14 cellular contexts compared by ENCODE assay signal in genomic region chr1:230825804-230826160, GRCh38. TPM values are rescaled to one million over a fixed set of nuclear protein-coding genes. Genes with fewer than 3 reads are reported as not detected.
DNase-seq lines count a peak whose midpoint lies in the region; ATAC-seq and TF ChIP-seq lines count a peak whose summit lies in the region.
"Had no signal": no experiment of that assay in that cellular context is flagged by ENCODE, and none has a peak within 500 bp of the region (broad histone marks: within the 10 kb centered on the region; RNA-seq: fewer than 3 reads in every experiment).

No MANE protein-coding gene starts in this region.

- H3K36me3 ChIP-seq in ascending aorta (no peaks in the 10 kb centered on the region), stomach (no peaks in the 10 kb centered on the region)

- DNase-seq in D341Med (ENCODE audit: low spot score) (peak; percentile 12), ascending aorta (ENCODE audit: low spot score in 2 of 2) (peak in 1 of 2 donors; percentile 74), stomach (no peak), Kasumi-1 (lab: John Stamatoyannopoulos, UW) (no peak)
- DNase-seq: activated B cell treated with CpG ODN at 0.5 μM for 24 hours; activated T-cell treated with anti-CD3 and anti-CD28 coated beads, Interleukin-2, amount 50 U/mL, for 4 hours; GOT3; naive B cell; NCI-H146; stimulated activated CD4-positive, alpha-beta T cell treated with anti-CD3 and anti-CD28 coated beads, Interleukin-12 subunit alpha, Interleukin-12 subunit beta, amount 100 ng/mL, for 4 hours had no signal

- 52 to 69% (median 58%) methylated on average over 3 of the region's 3 CpGs for WGBS in stomach, 5 donors

- no peak for TF ChIP-seq EP300 in stomach (IDR thresholded peaks at IDR 0.05)

- TF ChIP-seq CTCF in ascending aorta (IDR thresholded peaks at IDR 0.05) (no peak), stomach (IDR thresholded peaks at IDR 0.05) (no peak)

- H3K27me3 ChIP-seq in ascending aorta = no peaks in the 10 kb centered on the region
- no peaks in the 10 kb centered on the region for H3K27me3 ChIP-seq in layer of hippocampus (ENCODE audit: control insufficient read depth, insufficient read depth, low read length)
- no peaks in the 10 kb centered on the region for H3K27me3 ChIP-seq in stomach

- intact Hi-C loops in ascending aorta (cut with DNase I) = loop anchor here (1.0 to 2.0 kb wide), 4 partner anchors 19 to 73 kb away; partner anchors contain the start of gene C1orf198
- intact Hi-C loops in stomach (cut with DNase I; ENCODE audit: low total_unique reads) = no loop called here

- TF ChIP-seq POLR2A in stomach (IDR thresholded peaks at IDR 0.05) = no peak

- ATAC-seq in GM21367 (IDR thresholded peaks at IDR 0.05; ENCODE audit: unreplicated experiment) = no peak
- ATAC-seq in GM19324 (IDR thresholded peaks at IDR 0.05; ENCODE audit: low FRiP score, unreplicated experiment) = no peak
- no peak for ATAC-seq in HG03135 (IDR thresholded peaks at IDR 0.05; ENCODE audit: unreplicated experiment)
- ATAC-seq: activated T-cell treated with anti-CD3 and anti-CD28 coated beads, Interleukin-2, amount 50 U/mL, for 4 hours had no signal

- H3K9me3 ChIP-seq in ascending aorta (no peaks in the 10 kb centered on the region), stomach (no peaks in the 10 kb centered on the region)

- H3K27ac ChIP-seq in ascending aorta (peak overlapping the region; percentile 90 to 94), layer of hippocampus (ENCODE audit: low read depth, low read length) (peak overlapping the region; percentile 95), stomach (peak overlapping the region; percentile 83 to 89 (median 85))

- H3K4me3 ChIP-seq in ascending aorta (peak overlapping the region; percentile 24 to 32), stomach (no peak overlapping the region)

- H3K4me1 ChIP-seq in ascending aorta (peaks cover 24 to 51% of the 10 kb centered on the region in 2 donors), stomach (peaks cover 29 to 59% (median 43%) of the 10 kb centered on the region in 4 donors)

RNA-seq across cellular contexts. Expression of gene C1orf198, which starts 42.5 kb away (rescaled TPM):
- total RNA-seq in ascending aorta = 225 TPM
- 10 to 100 TPM; 11.3 to 69.3 (median 51.8) TPM for total RNA-seq in stomach
- 10 to 100 TPM; 11.7 to 15.8 (median 14.4) TPM for polyA plus RNA-seq in stomach

Comparison
In these comparisons a context has a peak if more than half of its experiments do, and no peak if none do; other contexts are left out.
1. H3K4me3 ChIP-seq: peak in ascending aorta (2 of 2); none in stomach (0 of 4).
2. Peak in every context shown above with its lines, with median percentiles within 50 percentile points of each other: H3K27ac ChIP-seq.